ENCODE assay signal across 19 cellular contexts in the genomic region with DNA sequence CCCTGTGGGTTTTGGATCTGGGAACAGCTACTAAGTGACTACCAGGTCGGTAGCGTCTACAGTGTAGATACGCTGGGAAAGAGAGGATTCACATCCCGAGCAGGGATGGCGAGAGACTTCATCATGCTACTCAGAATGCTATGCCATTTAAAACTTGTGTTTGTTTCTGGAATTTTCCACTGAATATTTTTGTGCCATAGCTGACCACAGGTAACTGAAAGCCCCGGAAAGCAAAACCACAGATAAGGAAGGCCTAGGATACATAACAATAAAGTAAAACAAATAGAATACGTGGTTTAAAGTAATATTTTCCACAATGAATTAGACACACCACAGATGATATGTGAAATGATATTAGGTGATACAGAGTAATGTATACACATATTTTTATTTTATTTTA. TPM values are rescaled to one million over a fixed set of nuclear protein-coding genes. Genes with fewer than 3 reads are reported as not detected.
"Had no signal": no experiment of that assay in that cellular context is flagged by ENCODE, and none has a peak within 500 bp of the region (broad histone marks: within the 10 kb centered on the region; RNA-seq: fewer than 3 reads in every experiment).

No MANE protein-coding gene starts in this region.

- H3K4me3 Mint-ChIP-seq: activated CD4-positive, alpha-beta T cell treated with anti-CD3 and anti-CD28 coated beads, Interleukin-2, amount 10 ng/mL, durations not matched to agents 7 days and 5 days; activated T-cell treated with anti-CD3 and anti-CD28 coated beads, Interleukin-2, amount 50 U/mL, for 24 hours; brain; central memory CD8-positive, alpha-beta T cell; memory B cell; natural killer cell treated with Interleukin-12 subunit alpha and Interleukin-12 subunit beta and Interleukin-15 and Interleukin-18, amount 100 ng/mL, for 72 hours; stimulated activated memory B cell treated with anti-CD40 and anti-IgM and Interleukin-4, amounts not matched to agents 10 μg/mL and 1 μg/mL and 100 μg/mL, for 72 hours had no signal

- DNase-seq: activated CD4-positive, alpha-beta T cell treated with anti-CD3 and anti-CD28 coated beads, Interleukin-2, amount 10 ng/mL, durations not matched to agents 7 days and 5 days; activated gamma-delta T cell; effector memory CD4-positive, alpha-beta T cell; left ventricle myocardium inferior; spleen; stimulated activated CD4-positive, alpha-beta T cell treated with anti-CD3 and anti-CD28 coated beads, Interleukin-1b, Interleukin-23, amount 100 ng/mL, for 48 hours; transverse colon had no signal

- H3K4me1 ChIP-seq: left ventricle myocardium inferior, transverse colon had no signal

- H3K36me3 Mint-ChIP-seq: brain; memory B cell; natural killer cell treated with Interleukin-12 subunit alpha and Interleukin-12 subunit beta and Interleukin-15 and Interleukin-18, amount 100 ng/mL, for 72 hours; stimulated activated memory B cell treated with anti-CD40 and anti-IgM and Interleukin-4, amounts not matched to agents 10 μg/mL and 1 μg/mL and 100 μg/mL, for 72 hours had no signal

- H3K4me1 Mint-ChIP-seq: brain; central memory CD8-positive, alpha-beta T cell had no signal

- H3K27ac Mint-ChIP-seq: activated CD4-positive, alpha-beta T cell treated with anti-CD3 and anti-CD28 coated beads, Interleukin-2, amount 10 ng/mL, durations not matched to agents 7 days and 5 days; activated T-cell treated with anti-CD3 and anti-CD28 coated beads, Interleukin-2, amount 50 U/mL, for 24 hours; brain; memory B cell; natural killer cell treated with Interleukin-12 subunit alpha and Interleukin-12 subunit beta and Interleukin-15 and Interleukin-18, amount 100 ng/mL, for 72 hours; stimulated activated memory B cell treated with anti-CD40 and anti-IgM and Interleukin-4, amounts not matched to agents 10 μg/mL and 1 μg/mL and 100 μg/mL, for 72 hours had no signal

- H3K4me3 ChIP-seq: hepatocyte, left ventricle myocardium inferior, spleen, transverse colon had no signal

- H3K9me3 ChIP-seq: left ventricle myocardium inferior, spleen, transverse colon had no signal

- H3K9me3 Mint-ChIP-seq: activated T-cell treated with anti-CD3 and anti-CD28 coated beads, Interleukin-2, amount 50 U/mL, for 24 hours; central memory CD8-positive, alpha-beta T cell; natural killer cell treated with Interleukin-12 subunit alpha and Interleukin-12 subunit beta and Interleukin-15 and Interleukin-18, amount 100 ng/mL, for 72 hours had no signal

- ATAC-seq: natural killer cell treated with Interleukin-12 subunit alpha and Interleukin-12 subunit beta and Interleukin-15 and Interleukin-18, amount 100 ng/mL, for 72 hours; sciatic nerve; stimulated activated memory B cell treated with anti-CD40 and anti-IgM and Interleukin-4, amounts not matched to agents 10 μg/mL and 1 μg/mL and 100 μg/mL, for 72 hours had no signal

- H3K27ac ChIP-seq: epithelial cell of prostate, hepatocyte, left ventricle myocardium inferior, spleen, transverse colon had no signal

- H3K27me3 ChIP-seq: hepatocyte, spleen, transverse colon had no signal

- H3K36me3 ChIP-seq: left ventricle myocardium inferior, spleen, transverse colon had no signal

- H3K27me3 Mint-ChIP-seq: activated CD4-positive, alpha-beta T cell treated with anti-CD3 and anti-CD28 coated beads, Interleukin-2, amount 10 ng/mL, durations not matched to agents 7 days and 5 days; activated T-cell treated with anti-CD3 and anti-CD28 coated beads, Interleukin-2, amount 50 U/mL, for 24 hours; stimulated activated memory B cell treated with anti-CD40 and anti-IgM and Interleukin-4, amounts not matched to agents 10 μg/mL and 1 μg/mL and 100 μg/mL, for 72 hours had no signal

RNA-seq across cellular contexts. Expression of gene HCAR1, which starts 7.9 kb away (rescaled TPM):
- total RNA-seq: left ventricle myocardium inferior; natural killer cell treated with Interleukin-12 subunit alpha and Interleukin-12 subunit beta and Interleukin-15 and Interleukin-18, amount 100 ng/mL, for 72 hours had no signal

RNA-seq across cellular contexts. Expression of gene HCAR3, which starts 21.9 kb away (rescaled TPM):
- total RNA-seq: activated CD4-positive, alpha-beta T cell treated with anti-CD3 and anti-CD28 coated beads, Interleukin-2, amount 10 ng/mL, durations not matched to agents 7 days and 5 days; kidney; left ventricle myocardium inferior; mucosa of gallbladder; pulmonary artery endothelial cell; transverse colon had no signal

RNA-seq across cellular contexts. Expression of gene HCAR2, which starts 35.4 kb away (rescaled TPM):
- total RNA-seq: activated CD4-positive, alpha-beta T cell treated with anti-CD3 and anti-CD28 coated beads, Interleukin-2, amount 10 ng/mL, durations not matched to agents 7 days and 5 days; kidney; mucosa of gallbladder; pulmonary artery endothelial cell had no signal
